9 cellular contexts compared by ENCODE assay signal in genomic region chrX:123422875-123423274, GRCh38.
DNase-seq lines count a peak whose midpoint lies in the region; ATAC-seq, FAIRE-seq and TF ChIP-seq lines count a peak whose summit lies in the region.
"Had no signal": no experiment of that assay in that cellular context is flagged by ENCODE, and none has a peak within 500 bp of the region (broad histone marks: within the 10 kb centered on the region; RNA-seq: fewer than 3 reads in every experiment).

No MANE protein-coding gene starts in this region.

- peak; percentile 83 for FAIRE-seq in small intestine (lab: Jason Lieb, UNC)

- H3K36me3 Mint-ChIP-seq in activated naive CD4-positive, alpha-beta T cell treated with anti-CD3 and anti-CD28 coated beads for 36 hours (ENCODE audit: low read depth): no peaks in the 10 kb centered on the region
- no peaks in the 10 kb centered on the region for H3K36me3 Mint-ChIP-seq in activated naive CD4-positive, alpha-beta T cell treated with anti-CD3 and anti-CD28 coated beads, Interleukin-2, amount 50 U/mL, for 72 hours
- no peaks in the 10 kb centered on the region for H3K36me3 Mint-ChIP-seq in activated CD4-positive, alpha-beta T cell treated with anti-CD3 and anti-CD28 coated beads for 36 hours (ENCODE audit: low read depth)

- no peak overlapping the region for H3K27ac Mint-ChIP-seq in activated naive CD4-positive, alpha-beta T cell treated with anti-CD3 and anti-CD28 coated beads for 36 hours
- no peak overlapping the region for H3K27ac Mint-ChIP-seq in activated naive CD4-positive, alpha-beta T cell treated with anti-CD3 and anti-CD28 coated beads, Interleukin-2, amount 50 U/mL, for 72 hours
- H3K27ac Mint-ChIP-seq in activated CD4-positive, alpha-beta T cell treated with anti-CD3 and anti-CD28 coated beads for 36 hours: no peak overlapping the region
- H3K27ac Mint-ChIP-seq: activated T-cell treated with anti-CD3 and anti-CD28 coated beads, Interleukin-2, amount 50 U/mL, for 72 hours had no signal

- no peaks in the 10 kb centered on the region for H3K9me2 ChIP-seq in OCI-LY1 (ENCODE audit: low read depth, low read length)

- no peaks in the 10 kb centered on the region for H4K20me1 ChIP-seq in OCI-LY1 (ENCODE audit: insufficient read depth, low read length)

- H3K9me3 Mint-ChIP-seq in activated naive CD4-positive, alpha-beta T cell treated with anti-CD3 and anti-CD28 coated beads for 36 hours: no peaks in the 10 kb centered on the region
- no peaks in the 10 kb centered on the region for H3K9me3 Mint-ChIP-seq in activated naive CD4-positive, alpha-beta T cell treated with anti-CD3 and anti-CD28 coated beads, Interleukin-2, amount 50 U/mL, for 72 hours
- H3K9me3 Mint-ChIP-seq in activated CD4-positive, alpha-beta T cell treated with anti-CD3 and anti-CD28 coated beads for 36 hours (ENCODE audit: low read depth): no peaks in the 10 kb centered on the region
- H3K9me3 Mint-ChIP-seq: activated T-cell treated with anti-CD3 and anti-CD28 coated beads, Interleukin-2, amount 50 U/mL, for 72 hours had no signal

- H3F3A ChIP-seq in OCI-LY1 (ENCODE audit: insufficient read depth, low read length): no peaks in the 10 kb centered on the region

- intact Hi-C loops in activated naive CD4-positive, alpha-beta T cell treated with anti-CD3 and anti-CD28 coated beads for 36 hours (cut with micrococcal nuclease): loop anchor here (2.0 kb wide), 1 partner anchor 248 kb away; no protein-coding TSS in a partner anchor
- intact Hi-C loops in activated CD4-positive, alpha-beta T cell treated with anti-CD3 and anti-CD28 coated beads for 36 hours (cut with DNase I, micrococcal nuclease): loop anchor here in 1 of 2 experiments (5.0 kb wide), 1 partner anchor 246 kb away; no protein-coding TSS in a partner anchor

- DNase-seq in activated naive CD4-positive, alpha-beta T cell treated with anti-CD3 and anti-CD28 coated beads for 36 hours: peak; percentile 8
- no peak for DNase-seq in activated naive CD4-positive, alpha-beta T cell treated with anti-CD3 and anti-CD28 coated beads, Interleukin-2, amount 50 U/mL, for 72 hours (ENCODE audit: low spot score in 2 of 2)
- peak; percentile 31 for DNase-seq in fibroblast of gingiva (ENCODE audit: low read depth)
- DNase-seq in small intestine: peak; percentile 21
- DNase-seq in activated CD4-positive, alpha-beta T cell treated with anti-CD3 and anti-CD28 coated beads, Interleukin-2, amount 50 U/mL, for 4 hours: no peak
- no peak for DNase-seq in activated CD4-positive, alpha-beta T cell treated with anti-CD3 and anti-CD28 coated beads for 36 hours

- no peaks in the 10 kb centered on the region for H3K4me1 Mint-ChIP-seq in activated naive CD4-positive, alpha-beta T cell treated with anti-CD3 and anti-CD28 coated beads for 36 hours (ENCODE audit: low read depth)
- no peaks in the 10 kb centered on the region for H3K4me1 Mint-ChIP-seq in activated CD4-positive, alpha-beta T cell treated with anti-CD3 and anti-CD28 coated beads for 36 hours

- H3K4me2 ChIP-seq in OCI-LY1 (ENCODE audit: low read length): no peak overlapping the region

- H3K27me3 Mint-ChIP-seq in activated naive CD4-positive, alpha-beta T cell treated with anti-CD3 and anti-CD28 coated beads for 36 hours (ENCODE audit: low read depth): no peaks in the 10 kb centered on the region
- H3K27me3 Mint-ChIP-seq in activated CD4-positive, alpha-beta T cell treated with anti-CD3 and anti-CD28 coated beads for 36 hours: peaks cover 2% of the 10 kb centered on the region

- CTCF ChIA-PET in activated naive CD4-positive, alpha-beta T cell treated with anti-CD3 and anti-CD28 coated beads for 36 hours (lab: Charles Lee): no interaction called here
- CTCF ChIA-PET in activated CD4-positive, alpha-beta T cell treated with anti-CD3 and anti-CD28 coated beads for 36 hours (lab: Charles Lee): no interaction called here

- H3K4me1 ChIP-seq in OCI-LY1 (ENCODE audit: insufficient read depth, low read length, severe bottlenecking) (no peaks in the 10 kb centered on the region), small intestine (ENCODE audit: control insufficient read depth in 2 of 2, insufficient read depth in 1 of 2, low read depth in 1 of 2, low read length in 1 of 2) (no peaks in the 10 kb centered on the region)

- TF ChIP-seq CTCF in OCI-LY1 (IDR thresholded peaks at IDR 0.05; ENCODE audit: low read length): peak; percentile 37; the same call in 1 of the 2 replicates

- POLR2A ChIA-PET in activated CD4-positive, alpha-beta T cell treated with anti-CD3 and anti-CD28 coated beads for 36 hours (lab: Charles Lee): no interaction called here

- no peak overlapping the region for H2AFZ ChIP-seq in OCI-LY1 (ENCODE audit: low read length)

- no peak for ATAC-seq in activated naive CD4-positive, alpha-beta T cell treated with anti-CD3 and anti-CD28 coated beads, Interleukin-2, amount 50 U/mL, for 72 hours
- no peak for ATAC-seq in activated CD4-positive, alpha-beta T cell treated with anti-CD3 and anti-CD28 coated beads for 36 hours
- no peak for ATAC-seq in GM18519 (IDR thresholded peaks at IDR 0.05; ENCODE audit: low FRiP score, unreplicated experiment)
- ATAC-seq: activated T-cell treated with anti-CD3 and anti-CD28 coated beads, Interleukin-2, amount 50 U/mL, for 72 hours had no signal

- no peaks in the 10 kb centered on the region for H3K79me2 ChIP-seq in OCI-LY1 (ENCODE audit: insufficient read depth, low read length)

- no peak overlapping the region for H3K4me3 Mint-ChIP-seq in activated naive CD4-positive, alpha-beta T cell treated with anti-CD3 and anti-CD28 coated beads for 36 hours
- no peak overlapping the region for H3K4me3 Mint-ChIP-seq in activated CD4-positive, alpha-beta T cell treated with anti-CD3 and anti-CD28 coated beads for 36 hours
- H3K4me3 Mint-ChIP-seq: activated T-cell treated with anti-CD3 and anti-CD28 coated beads, Interleukin-2, amount 50 U/mL, for 72 hours had no signal

- WGBS in small intestine, 3 donors: 6 to 18% (median 10%) methylated on average over 1 of the region's 1 CpG

- H3K36me3 ChIP-seq in OCI-LY1 (ENCODE audit: insufficient read depth, low read length): no peaks in the 10 kb centered on the region
- H3K36me3 ChIP-seq in small intestine (ENCODE audit: control insufficient read depth in 2 of 2, insufficient read depth in 2 of 2, low read length in 2 of 2): no peaks in the 10 kb centered on the region

- no peak overlapping the region for H3K9ac ChIP-seq in OCI-LY1 (ENCODE audit: low read length)

- H3K27ac ChIP-seq in OCI-LY1 (ENCODE audit: low read depth, low read length, poor library complexity, severe bottlenecking) (no peak overlapping the region), small intestine (ENCODE audit: low read depth in 1 of 2, low read length in 1 of 2) (no peak overlapping the region)

- H3K27me3 ChIP-seq in OCI-LY1 (ENCODE audit: insufficient read depth, low read length): no peaks in the 10 kb centered on the region
- no peaks in the 10 kb centered on the region for H3K27me3 ChIP-seq in small intestine (ENCODE audit: control insufficient read depth in 2 of 2, insufficient read depth in 2 of 2, low read length in 2 of 2)

- H3K9me3 ChIP-seq in OCI-LY1 (ENCODE audit: low read length): no peaks in the 10 kb centered on the region
- no peaks in the 10 kb centered on the region for H3K9me3 ChIP-seq in small intestine (ENCODE audit: control insufficient read depth, low read depth)

- no peak overlapping the region for H3K4me3 ChIP-seq in OCI-LY1 (ENCODE audit: low read depth, low read length, poor library complexity, severe bottlenecking)
- H3K4me3 ChIP-seq in small intestine (ENCODE audit: low read depth in 1 of 2, low read length in 2 of 2): no peak overlapping the region

Comparison
In these comparisons a context has a peak if more than half of its experiments do, and no peak if none do; other contexts are left out.
1. DNase-seq: peak in activated naive CD4-positive, alpha-beta T cell treated with anti-CD3 and anti-CD28 coated beads for 36 hours (single experiment), fibroblast of gingiva (single experiment) and small intestine (single experiment); none in activated naive CD4-positive, alpha-beta T cell treated with anti-CD3 and anti-CD28 coated beads, Interleukin-2, amount 50 U/mL, for 72 hours (0 of 2), activated CD4-positive, alpha-beta T cell treated with anti-CD3 and anti-CD28 coated beads, Interleukin-2, amount 50 U/mL, for 4 hours (0 of 2) and activated CD4-positive, alpha-beta T cell treated with anti-CD3 and anti-CD28 coated beads for 36 hours (single experiment).